In genomic region chr21:21279193-21279901, GRCh38 we compare ENCODE assay signal across 1 cellular context.
TF ChIP-seq lines count a peak whose summit lies in the region.

No MANE protein-coding gene starts in this region.

TF ChIP-seq in GM23338, 12 proteins besides CTCF, POLR2A, EP300 and RAD21:
- TF ChIP-seq ZNF462 (CRISPR knock-in tag; IDR thresholded peaks at IDR 0.05) (no peak), NANOG (IDR thresholded peaks at IDR 0.05; ENCODE audit: borderline replicate concordance) (no peak), JUNB (IDR thresholded peaks at IDR 0.05; ENCODE audit: unreplicated experiment) (no peak), POLR2AphosphoS5 (IDR thresholded peaks at IDR 0.05; ENCODE audit: low read depth) (no peak), STAT1 (IDR thresholded peaks at IDR 0.05; ENCODE audit: unreplicated experiment) (no peak), REST (IDR thresholded peaks at IDR 0.05; ENCODE audit: unreplicated experiment) (no peak), EZH2phosphoT487 (IDR thresholded peaks at IDR 0.05; ENCODE audit: unreplicated experiment) (no peak), ZNF114 (CRISPR knock-in tag; IDR thresholded peaks at IDR 0.05) (no peak), CREB1 (CRISPR knock-in tag; IDR thresholded peaks at IDR 0.05; ENCODE audit: low read depth) (no peak), EZH2 (IDR thresholded peaks at IDR 0.05; ENCODE audit: low read depth, unreplicated experiment) (no peak), ETS1 (IDR thresholded peaks at IDR 0.05) (no peak), ZNF331 (CRISPR knock-in tag; IDR thresholded peaks at IDR 0.05; ENCODE audit: low read depth) (no peak)
